In genomic region chr10:92688573-92688926, GRCh38 we compare ENCODE assay signal across 9 cellular contexts. TPM values are rescaled to one million over a fixed set of nuclear protein-coding genes. Genes with fewer than 3 reads are reported as not detected.
DNase-seq lines count a peak whose midpoint lies in the region; ATAC-seq and TF ChIP-seq lines count a peak whose summit lies in the region.
"Had no signal": no experiment of that assay in that cellular context is flagged by ENCODE, and none has a peak within 500 bp of the region (broad histone marks: within the 10 kb centered on the region; RNA-seq: fewer than 3 reads in every experiment).

No MANE protein-coding gene starts in this region.

- H3K4me1 ChIP-seq in heart right ventricle (peaks cover 0 to 35% (median 22%) of the 10 kb centered on the region in 9 donors), ascending aorta (no peaks in the 10 kb centered on the region), upper lobe of right lung (peaks cover 5% of the 10 kb centered on the region)

- H3K4me3 ChIP-seq in heart right ventricle, result peak overlapping the region; percentile 59 to 78 (median 67)
- peak overlapping the region; percentile 70 to 90 for H3K4me3 ChIP-seq in ascending aorta
- peak overlapping the region; percentile 70 for H3K4me3 ChIP-seq in upper lobe of right lung

- no peak for TF ChIP-seq CTCF in heart right ventricle (IDR thresholded peaks at IDR 0.05)
- no peak for TF ChIP-seq CTCF in ascending aorta (IDR thresholded peaks at IDR 0.05)
- TF ChIP-seq CTCF in mesothelial cell of epicardium (IDR thresholded peaks at IDR 0.05; ENCODE audit: unreplicated experiment), result no peak
- no peak for TF ChIP-seq CTCF in upper lobe of right lung (IDR thresholded peaks at IDR 0.05)

- peak overlapping the region in 1 of 10 donors; percentile 83 for H3K27ac ChIP-seq in heart right ventricle
- peak overlapping the region in 1 of 2 donors; percentile 54 for H3K27ac ChIP-seq in ascending aorta
- H3K27ac ChIP-seq in upper lobe of right lung, result peak overlapping the region; percentile 78

- peaks cover 17% of the 10 kb centered on the region for H3K4me1 Mint-ChIP-seq in mesothelial cell of epicardium

- H3K36me3 ChIP-seq in heart right ventricle, result peaks cover 0 to 16% (median 0%) of the 10 kb centered on the region in 9 donors
- H3K36me3 ChIP-seq in ascending aorta, result no peaks in the 10 kb centered on the region
- no peaks in the 10 kb centered on the region for H3K36me3 ChIP-seq in upper lobe of right lung

- H3K27me3 Mint-ChIP-seq in mesothelial cell of epicardium (ENCODE audit: low read depth), result peaks cover 90% of the 10 kb centered on the region

- H3K9me3 ChIP-seq in heart right ventricle (peaks cover 0 to 24% (median 7%) of the 10 kb centered on the region in 11 donors), ascending aorta (peaks cover 0 to 9% of the 10 kb centered on the region in 2 donors), upper lobe of right lung (peaks cover 3% of the 10 kb centered on the region)

- H3K4me3 Mint-ChIP-seq in mesothelial cell of epicardium, result peak overlapping the region; percentile 58

- H3K36me3 Mint-ChIP-seq in mesothelial cell of epicardium, result peaks cover 3% of the 10 kb centered on the region

- H3K9me3 Mint-ChIP-seq in mesothelial cell of epicardium, result peaks cover 25% of the 10 kb centered on the region

- H3K27ac Mint-ChIP-seq in mesothelial cell of epicardium, result no peak overlapping the region

- H3K27me3 ChIP-seq in heart right ventricle, result peaks cover 0 to 54% (median 46%) of the 10 kb centered on the region in 7 donors
- no peaks in the 10 kb centered on the region for H3K27me3 ChIP-seq in ascending aorta
- peaks cover 10% of the 10 kb centered on the region for H3K27me3 ChIP-seq in upper lobe of right lung

- intact Hi-C loops in heart right ventricle (cut with DNase I), result loop anchor here in 1 of 10 donors (10.0 kb wide), 1 partner anchor 164 kb away; no protein-coding TSS in a partner anchor
- intact Hi-C loops in cardiac septum (cut with DNase I), result loop anchor here (5.0 kb wide), 1 partner anchor 96 kb away; the partner anchor contains the start of gene KIF11
- intact Hi-C loops in ascending aorta (cut with DNase I), result no loop called here
- intact Hi-C loops in upper lobe of right lung (cut with DNase I), result no loop called here

- WGBS in heart right ventricle, 2 donors, result 58 to 65% methylated on average over 5 of the region's 5 CpGs

- ATAC-seq in heart right ventricle (no peak), upper lobe of right lung (no peak), HG02571 (IDR thresholded peaks at IDR 0.05; ENCODE audit: unreplicated experiment) (no peak), GM21723 (IDR thresholded peaks at IDR 0.05; ENCODE audit: unreplicated experiment) (no peak)

- no peak for DNase-seq in heart right ventricle
- no peak for DNase-seq in cardiac septum (ENCODE audit: low spot score)
- no peak for DNase-seq in ascending aorta (ENCODE audit: low spot score in 2 of 2)
- DNase-seq in mesothelial cell of epicardium (ENCODE audit: low spot score in 2 of 2, unreplicated experiment in 2 of 2), result no peak
- DNase-seq in upper lobe of right lung, result no peak
- no peak for DNase-seq in iPS-NIHi11 (ENCODE audit: low spot score)
- DNase-seq: NCI-H2029 treated with DMSO at 0.1 percent for 48 hours had no signal

RNA-seq across cellular contexts. Expression of gene HHEX, which starts 1.2 kb away (rescaled TPM):
- total RNA-seq in heart right ventricle (1 to 10 TPM; 1.8 to 8.7 (median 4.3) TPM), cardiac septum (4.4 TPM), ascending aorta (18.5 TPM), mesothelial cell of epicardium (0.13 to 0.31 TPM in 2 of 3 replicates, not detected in the other), upper lobe of right lung (12.2 TPM)
- 1 to 10 TPM; 3.8 to 5.2 TPM for polyA plus RNA-seq in heart right ventricle
